In genomic region chr14:80445605-80446004, GRCh38 we compare ENCODE assay signal across 1 cellular context.
TF ChIP-seq lines count a peak whose summit lies in the region.

No MANE protein-coding gene starts in this region.

TF ChIP-seq in WTC11, 78 proteins besides CTCF, POLR2A, EP300 and RAD21 (continued from another document):
- TF ChIP-seq E2F1 (CRISPR knock-in tag; IDR thresholded peaks at IDR 0.05): no peak
- no peak for TF ChIP-seq GABPB1 (CRISPR knock-in tag; IDR thresholded peaks at IDR 0.05)
- no peak for TF ChIP-seq NR3C1 (CRISPR knock-in tag; conservative IDR thresholded peaks at IDR 0.05; ENCODE audit: low read depth)
- TF ChIP-seq EMX1 (CRISPR knock-in tag; IDR thresholded peaks at IDR 0.05): no peak
- no peak for TF ChIP-seq MXD4 (CRISPR knock-in tag; IDR thresholded peaks at IDR 0.05; ENCODE audit: borderline replicate concordance)
- TF ChIP-seq, protein P1, sequence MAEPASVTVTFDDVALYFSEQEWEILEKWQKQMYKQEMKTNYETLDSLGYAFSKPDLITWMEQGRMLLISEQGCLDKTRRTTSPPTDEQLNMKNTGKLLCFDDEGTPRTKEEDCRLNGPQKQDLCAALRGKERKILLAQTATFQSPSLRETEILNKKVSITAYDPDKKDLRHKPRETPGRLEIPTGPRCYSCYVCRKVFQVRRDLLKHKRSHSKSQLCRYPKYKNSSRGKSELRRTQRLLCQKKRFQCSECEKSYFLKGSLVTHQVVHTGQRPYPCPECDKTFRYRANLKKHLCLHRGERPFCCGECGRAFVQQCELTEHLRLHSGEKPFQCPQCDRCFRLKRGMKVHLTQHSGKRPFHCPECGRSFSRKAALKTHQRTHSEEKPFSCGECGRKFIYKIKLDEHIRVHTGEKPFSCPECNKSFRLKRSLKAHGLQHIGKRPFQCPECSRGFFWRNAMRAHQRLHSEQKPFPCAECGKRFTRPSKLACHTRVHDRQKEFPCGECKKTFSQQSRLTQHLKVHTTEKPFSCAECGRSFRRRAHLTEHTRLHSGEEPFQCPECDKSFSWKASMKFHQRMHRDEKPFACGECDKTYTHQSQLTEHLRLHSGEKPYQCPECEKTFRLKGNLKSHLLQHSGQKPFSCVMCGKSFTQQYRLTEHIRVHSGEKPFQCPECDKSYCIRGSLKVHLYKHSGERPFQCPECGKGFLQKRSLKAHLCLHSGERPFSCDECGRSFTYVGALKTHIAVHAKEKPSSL (CRISPR knock-in tag; conservative IDR thresholded peaks at IDR 0.05): no peak
- TF ChIP-seq SMAD3 (CRISPR knock-in tag; IDR thresholded peaks at IDR 0.05; ENCODE audit: borderline replicate concordance): no peak
- no peak for TF ChIP-seq CDX4 (CRISPR knock-in tag; IDR thresholded peaks at IDR 0.05; ENCODE audit: borderline replicate concordance)
